ENCODE assay signal across 9 cellular contexts in genomic region chr14:94005324-94005723, GRCh38. TPM values are rescaled to one million over a fixed set of nuclear protein-coding genes. Genes with fewer than 3 reads are reported as not detected.
DNase-seq lines count a peak whose midpoint lies in the region; ATAC-seq, FAIRE-seq and TF ChIP-seq lines count a peak whose summit lies in the region.
"Had no signal": no experiment of that assay in that cellular context is flagged by ENCODE, and none has a peak within 500 bp of the region (broad histone marks: within the 10 kb centered on the region; RNA-seq: fewer than 3 reads in every experiment).

No MANE protein-coding gene starts in this region.

- H3K27me3 ChIP-seq in left ventricle myocardium inferior (ENCODE audit: low read depth) (peaks cover 27% of the 10 kb centered on the region), heart left ventricle (peaks cover 0 to 4% (median 0%) of the 10 kb centered on the region in 9 donors), KMS-11 (ENCODE audit: insufficient read depth, low read depth) (no peaks in the 10 kb centered on the region), H1 (replicated peaks in 1 of 4; ENCODE audit: control insufficient read depth in 3 of 4, extremely low read depth in 1 of 4, insufficient read depth in 3 of 4, low read length in 3 of 4) (0 out of 7 replicates have a peak, but pooled peaks cover 0 to 2% (median 0%) of the 10 kb centered on the region in 4 experiments), transverse colon (no peaks in the 10 kb centered on the region)

- no peak overlapping the region for H4K8ac ChIP-seq in H1 (ENCODE audit: extremely low read depth, insufficient read depth, low read length)

- H3K4me2 ChIP-seq in KMS-11 (no peak overlapping the region), H1 (ENCODE audit: insufficient read depth in 1 of 2, low read depth in 2 of 2, low read length in 2 of 2) (no peak overlapping the region)

- H3K23ac ChIP-seq in H1 (ENCODE audit: insufficient read length) = no peak overlapping the region

- no peak overlapping the region for H3K9ac ChIP-seq in KMS-11
- H3K9ac ChIP-seq in H1 (replicated peaks in 1 of 4; ENCODE audit: extremely low read depth in 1 of 4, low read depth in 3 of 4, low read length in 3 of 4) = no peak overlapping the region

- H4K91ac ChIP-seq in H1 (replicated peaks; ENCODE audit: insufficient read length, low read length) = no peak overlapping the region

- H2BK120ac ChIP-seq in H1 (replicated peaks; ENCODE audit: low read depth, low read length) = no peak overlapping the region

- H3K9me3 ChIP-seq in left ventricle myocardium inferior (replicated peaks) = no peaks in the 10 kb centered on the region
- H3K9me3 ChIP-seq in heart left ventricle = no peaks in the 10 kb centered on the region
- no peaks in the 10 kb centered on the region for H3K9me3 ChIP-seq in H1 (ENCODE audit: insufficient read depth in 2 of 2, low read depth in 1 of 2, low read length in 1 of 2)
- H3K9me3 ChIP-seq in transverse colon = no peaks in the 10 kb centered on the region

- H2BK15ac ChIP-seq in H1 (ENCODE audit: low read length) = peak overlapping the region; percentile 97; the same call in 1 of the 2 replicates

- peak overlapping the region; percentile 75; the same call in 1 of the 2 replicates for H2AK5ac ChIP-seq in H1 (ENCODE audit: low read depth, low read length)

- H3K18ac ChIP-seq in H1 (ENCODE audit: extremely low read depth, low read length) = no peak overlapping the region

- H3K4me1 ChIP-seq in left ventricle myocardium inferior = peaks cover 12% of the 10 kb centered on the region
- peaks cover 0 to 12% (median 2%) of the 10 kb centered on the region in 12 donors for H3K4me1 ChIP-seq in heart left ventricle
- peaks cover 52% of the 10 kb centered on the region for H3K4me1 ChIP-seq in KMS-11 (ENCODE audit: low read depth, poor library complexity, severe bottlenecking)
- H3K4me1 ChIP-seq in H1 (replicated peaks in 1 of 4; ENCODE audit: control insufficient read depth in 3 of 4, insufficient read depth in 4 of 4, low read length in 3 of 4) = peaks cover 0 to 3% (median 0%) of the 10 kb centered on the region in 4 experiments; a peak in 1 of 7 replicates
- peaks cover 0 to 8% (median 0%) of the 10 kb centered on the region in 4 donors for H3K4me1 ChIP-seq in transverse colon

- TF ChIP-seq EP300 in H1 (IDR thresholded peaks at IDR 0.05; ENCODE audit: borderline replicate concordance in 1 of 2, low read depth in 2 of 2, low read length in 2 of 2) (no peak), transverse colon (IDR thresholded peaks at IDR 0.05; ENCODE audit: low read depth) (no peak)

- H3K23me2 ChIP-seq in H1 (ENCODE audit: low read depth, low read length) = peaks cover 3% of the 10 kb centered on the region; the same call in 1 of the 2 replicates

- in situ Hi-C loops in transverse colon (cut with MboI; ENCODE audit: low pct_ligation_motif_present in 1 of 4, low pct_unique_long_range_greater_than_20kb in 1 of 4, low sequenced_read_pairs in 3 of 4) = no loop called here

- FAIRE-seq in H1 (lab: Jason Lieb, UNC) (peak; percentile 50), frontal cortex (lab: Jason Lieb, UNC) (no peak)

- ATAC-seq in heart left ventricle = no peak

- no peak overlapping the region for H2BK12ac ChIP-seq in H1 (ENCODE audit: low read depth, low read length)

- TF ChIP-seq POLR2A in heart left ventricle (IDR thresholded peaks at IDR 0.05) (no peak), H1 (IDR thresholded peaks at IDR 0.05; ENCODE audit: control extremely low read depth in 1 of 2, low read depth in 2 of 2, low read length in 2 of 2) (no peak), transverse colon (IDR thresholded peaks at IDR 0.05) (no peak)

- peak; percentile 46 for TF ChIP-seq CTCF in left ventricle myocardium inferior (IDR thresholded peaks at IDR 0.05; ENCODE audit: borderline replicate concordance)
- TF ChIP-seq CTCF in heart left ventricle (IDR thresholded peaks at IDR 0.05) = peak in 5 of 12 donors; percentile 17 to 44 (median 32)
- TF ChIP-seq CTCF in KMS-11 (conservative IDR thresholded peaks at IDR 0.05; ENCODE audit: low read depth, low read length) = peak; percentile 34
- TF ChIP-seq CTCF in H1 (IDR thresholded peaks at IDR 0.05; ENCODE audit: control extremely low read depth in 1 of 3, insufficient read depth in 1 of 3, low read depth in 1 of 3, low read length in 3 of 3) = peak; percentile 43 to 66 (median 43)
- TF ChIP-seq CTCF in transverse colon (IDR thresholded peaks at IDR 0.05) = peak in 3 of 5 experiments; percentile 14 to 27 (median 16)

- DNase-seq in left ventricle myocardium inferior (no peak), heart left ventricle (no peak), H1 (ENCODE audit: low read depth in 1 of 2, low spot score in 2 of 2) (no peak), transverse colon (no peak), frontal cortex (ENCODE audit: low spot score in 2 of 2) (no peak), NCI-H774 (lab: John Stamatoyannopoulos, UW) (no peak), NCI-H1417 (lab: John Stamatoyannopoulos, UW) (no peak)
- DNase-seq: NCI-H446 treated with DMSO at 0.1 percent for 48 hours had no signal

- H3K79me2 ChIP-seq in KMS-11 (ENCODE audit: insufficient read depth, low read depth) (no peaks in the 10 kb centered on the region), H1 (ENCODE audit: control insufficient read depth in 1 of 2, insufficient read depth in 2 of 2, low read length in 2 of 2) (no peaks in the 10 kb centered on the region)

- H2AFZ ChIP-seq in KMS-11 (ENCODE audit: low read depth) (no peak overlapping the region), H1 (ENCODE audit: low read length) (no peak overlapping the region)

- POLR2A ChIA-PET in H1 (lab: Charles Lee; ENCODE audit: partially characterized antibody) = no interaction called here

- no peaks in the 10 kb centered on the region for H3K79me1 ChIP-seq in H1 (ENCODE audit: low read depth, low read length)

- no peak overlapping the region for H3K56ac ChIP-seq in H1 (replicated peaks; ENCODE audit: insufficient read length, low read depth, low read length)

- CTCF ChIA-PET in H1 (lab: Charles Lee; ENCODE audit: partially characterized antibody) = interaction anchor here (0.9 to 20.5 kb wide), 17 partner anchors 12 to 131 kb away, joined by 3 to 484 read pairs (median 7); partner anchors contain the start of gene OTUB2

- H4K5ac ChIP-seq in H1 (ENCODE audit: insufficient read length, low read depth, low read length) = no peak overlapping the region

- H3K4me3 ChIP-seq in left ventricle myocardium inferior = no peak overlapping the region
- no peak overlapping the region for H3K4me3 ChIP-seq in heart left ventricle
- H3K4me3 ChIP-seq in KMS-11 (IDR thresholded peaks at IDR 0.05; ENCODE audit: insufficient read depth, low read depth, low read length) = no peak overlapping the region
- H3K4me3 ChIP-seq in H1 (ENCODE audit: extremely low read depth in 1 of 4, insufficient read depth in 2 of 4, low read depth in 3 of 4, low read length in 4 of 4) = no peak overlapping the region
- H3K4me3 ChIP-seq in transverse colon = no peak overlapping the region

- H3K4ac ChIP-seq in H1 (replicated peaks; ENCODE audit: insufficient read length, low read depth, low read length) = no peak overlapping the region

- H4K20me1 ChIP-seq in KMS-11 (ENCODE audit: insufficient read depth) (no peaks in the 10 kb centered on the region), H1 (replicated peaks in 1 of 2; ENCODE audit: control insufficient read depth in 1 of 2, insufficient read depth in 2 of 2, low read length in 2 of 2) (peaks cover 0 to 2% of the 10 kb centered on the region in 2 experiments)

- peak; percentile 29 to 50; a peak in 3 of 4 replicates for TF ChIP-seq RAD21 in H1 (IDR thresholded peaks at IDR 0.05 in 1 of 2, conservative IDR thresholded peaks at IDR 0.05 in 1 of 2; ENCODE audit: low read depth in 2 of 2, low read length in 2 of 2)

- 37 to 48% (median 41%) methylated on average over 7 of the region's 7 CpGs for WGBS in heart left ventricle, 4 donors
- 55% methylated on average over 7 of the region's 7 CpGs; no CpG with 5 or more reads in 1 of the 2 experiments for WGBS in H1 (ENCODE audit: extremely low coverage in 1 of 2, insufficient coverage in 1 of 2, insufficient read length in 1 of 2, insufficient replicate concordance in 2 of 2, low coverage in 1 of 2, low lambda C conversion rate in 2 of 2, missing lambda C conversion rate in 1 of 2), 2 experiments
- WGBS in transverse colon (ENCODE audit: low coverage in 1 of 2), 2 donors = 24 to 39% methylated on average over 5 to 7 of the region's 7 CpGs

- H3K14ac ChIP-seq in H1 (ENCODE audit: insufficient read length) = no peak overlapping the region

- H3K36me3 ChIP-seq in left ventricle myocardium inferior (no peaks in the 10 kb centered on the region), heart left ventricle (no peaks in the 10 kb centered on the region), KMS-11 (ENCODE audit: insufficient read depth) (no peaks in the 10 kb centered on the region), H1 (ENCODE audit: control insufficient read depth in 2 of 4, insufficient read depth in 4 of 4, low read length in 3 of 4) (no peaks in the 10 kb centered on the region), transverse colon (no peaks in the 10 kb centered on the region)

- intact Hi-C loops in left ventricle myocardium inferior (cut with micrococcal nuclease) = no loop called here
- intact Hi-C loops in heart left ventricle (cut with DNase I) = loop anchor here in 2 of 10 donors (10.0 kb wide), 1 partner anchor 351 kb away; no protein-coding TSS in a partner anchor
- intact Hi-C loops in transverse colon (cut with DNase I; ENCODE audit: low total_unique reads) = no loop called here

- H2BK5ac ChIP-seq in H1 (ENCODE audit: low read depth, low read length) = no peak overlapping the region

- H3K27ac ChIP-seq in left ventricle myocardium inferior (replicated peaks) = no peak overlapping the region
- H3K27ac ChIP-seq in heart left ventricle = no peak overlapping the region
- H3K27ac ChIP-seq in KMS-11 = no peak overlapping the region
- no peak overlapping the region for H3K27ac ChIP-seq in H1 (ENCODE audit: low read depth, low read length)
- H3K27ac ChIP-seq in transverse colon = no peak overlapping the region

- 0 out of 2 replicates have a peak overlapping the region, but pooled peaks have one; percentile 72 for H2BK20ac ChIP-seq in H1 (ENCODE audit: low read length)

RNA-seq across cellular contexts. Expression of gene CCDC197, which starts 8.2 kb away (rescaled TPM):
- total RNA-seq in left ventricle myocardium inferior = 1.2 TPM
- 1 to 10 TPM in 3 of 9 donors, under 1 TPM in 3, not detected in 3; 0.26 to 1.4 (median 0.95) TPM for total RNA-seq in heart left ventricle
- under 1 TPM in 1 of 2 donors, not detected in 1; 0.23 TPM for polyA plus RNA-seq in heart left ventricle
- total RNA-seq in H1 (2021; fragmentation: NEBNext Ultra II Directional; extraction: Animal tissue kit (Norgen Biotek cat#: 25700)) = not detected in 2 replicates
- polyA plus RNA-seq in H1 (2011; rRNA removed) = not detected in 2 replicates
- polyA plus RNA-seq in H1 (2011; cell fraction: cytosol; rRNA removed) = not detected
- polyA plus RNA-seq in H1 (2011; cell fraction: nucleus; rRNA removed) = not detected
- polyA plus RNA-seq in H1 (2012, experiment 1 of 2) = not detected in 4 replicates
- not detected for polyA plus RNA-seq in H1 (2012, experiment 2 of 2)
- not detected for polyA plus RNA-seq in H1 (2013, experiment 1 of 2)
- polyA plus RNA-seq in H1 (2013, experiment 2 of 2) = not detected
- not detected in 2 replicates for polyA minus RNA-seq in H1 (2011; rRNA and poly(A)+ RNA removed)
- polyA minus RNA-seq in H1 (2011; cell fraction: cytosol; rRNA and poly(A)+ RNA removed) = not detected
- not detected for polyA minus RNA-seq in H1 (2011; cell fraction: nucleus; rRNA and poly(A)+ RNA removed)
- total RNA-seq in transverse colon = not detected
- not detected for total RNA-seq in frontal cortex

RNA-seq across cellular contexts. Expression of gene OTUB2, which starts 20.8 kb away (rescaled TPM):
- total RNA-seq in left ventricle myocardium inferior (0.27 TPM), heart left ventricle (under 1 TPM; 0.09 to 0.60 (median 0.38) TPM), transverse colon (1 to 10 TPM in 2 of 4 donors, not detected in 2; 2.6 to 2.7 TPM), frontal cortex (4.9 TPM)
- polyA plus RNA-seq in heart left ventricle (under 1 TPM; 0.19 to 0.50 TPM), H1 (2011; rRNA removed) (2.2 and 2.6 TPM in 2 replicates)
- total RNA-seq in H1 (2021; fragmentation: NEBNext Ultra II Directional; extraction: Animal tissue kit (Norgen Biotek cat#: 25700)) = 4.1 and 4.2 TPM in 2 replicates
- 2.1 TPM for polyA plus RNA-seq in H1 (2011; cell fraction: cytosol; rRNA removed)
- polyA plus RNA-seq in H1 (2011; cell fraction: nucleus; rRNA removed) = 3.1 TPM
- polyA plus RNA-seq in H1 (2012, experiment 1 of 2) = 2.8 to 4.1 TPM (median 3.5 TPM) in 4 replicates
- polyA plus RNA-seq in H1 (2012, experiment 2 of 2) = 5.0 TPM
- polyA plus RNA-seq in H1 (2013, experiment 1 of 2) = 2.3 TPM
- 2.1 TPM for polyA plus RNA-seq in H1 (2013, experiment 2 of 2)
- 7.9 and 8.0 TPM in 2 replicates for polyA minus RNA-seq in H1 (2011; rRNA and poly(A)+ RNA removed)
- polyA minus RNA-seq in H1 (2011; cell fraction: cytosol; rRNA and poly(A)+ RNA removed) = 4.5 TPM
- 5.9 TPM for polyA minus RNA-seq in H1 (2011; cell fraction: nucleus; rRNA and poly(A)+ RNA removed)

RNA-seq across cellular contexts. Expression of gene ASB2, which starts 29.0 kb away (rescaled TPM):
- total RNA-seq in left ventricle myocardium inferior = 251 TPM
- 100 to 1,000 TPM in 8 of 9 donors, 10 to 100 TPM in 1; 95.8 to 411 (median 166) TPM for total RNA-seq in heart left ventricle
- polyA plus RNA-seq in heart left ventricle = 100 to 1,000 TPM in 1 of 2 donors, 10 to 100 TPM in 1; 22.4 to 289 TPM
- 0.77 and 1.0 TPM in 2 replicates for total RNA-seq in H1 (2021; fragmentation: NEBNext Ultra II Directional; extraction: Animal tissue kit (Norgen Biotek cat#: 25700))
- polyA plus RNA-seq in H1 (2011; rRNA removed) = 2.1 and 3.2 TPM in 2 replicates
- polyA plus RNA-seq in H1 (2011; cell fraction: cytosol; rRNA removed) = 1.3 TPM
- polyA plus RNA-seq in H1 (2011; cell fraction: nucleus; rRNA removed) = 0.91 TPM
- polyA plus RNA-seq in H1 (2012, experiment 1 of 2) = 0.37 to 0.97 TPM (median 0.77 TPM) in 4 replicates
- 0.47 TPM for polyA plus RNA-seq in H1 (2012, experiment 2 of 2)
- 0.83 TPM for polyA plus RNA-seq in H1 (2013, experiment 1 of 2)
- polyA plus RNA-seq in H1 (2013, experiment 2 of 2) = 1.2 TPM
- 1.2 and 2.1 TPM in 2 replicates for polyA minus RNA-seq in H1 (2011; rRNA and poly(A)+ RNA removed)
- polyA minus RNA-seq in H1 (2011; cell fraction: cytosol; rRNA and poly(A)+ RNA removed) = 3.7 TPM
- 1.9 TPM for polyA minus RNA-seq in H1 (2011; cell fraction: nucleus; rRNA and poly(A)+ RNA removed)
- total RNA-seq in transverse colon = 10 to 100 TPM; 22.1 to 35.8 (median 27.9) TPM
- under 0.01 TPM for total RNA-seq in frontal cortex

Comparison
In these comparisons a context has a peak if more than half of its experiments do, and no peak if none do; other contexts are left out.
1. RNA of gene ASB2, which starts 29.0 kb away (total RNA-seq): 251 TPM in left ventricle myocardium inferior (single experiment), 95.8 to 411 TPM in heart left ventricle and 22.1 to 35.8 TPM in transverse colon; 0.77 to 1.0 TPM in H1 and under 0.01 TPM in frontal cortex (single experiment); every median in the first group is over 10 times any median in the second.